In genomic region chr4:6665320-6665654, GRCh38 we compare ENCODE assay signal across 2 cellular contexts.
TF ChIP-seq lines count a peak whose summit lies in the region.

No MANE protein-coding gene starts in this region.

TF ChIP-seq in HEK293, 187 proteins besides CTCF, POLR2A, EP300 and RAD21:
- no peak for TF ChIP-seq ZNF302 (tag by site-specific recombination; IDR thresholded peaks at IDR 0.05; ENCODE audit: low read depth)
- 0 out of 2 replicates have a peak, but pooled peaks have one; percentile 59 for TF ChIP-seq ZNF18 (tag by site-specific recombination; IDR thresholded peaks at IDR 0.05)

TF ChIP-seq in GM12878, 131 proteins besides CTCF, POLR2A, EP300 and RAD21:
- TF ChIP-seq HDAC6 (IDR thresholded peaks at IDR 0.05; ENCODE audit: unreplicated experiment): no peak
- TF ChIP-seq IRF4 (IDR thresholded peaks at IDR 0.05; ENCODE audit: low read depth, low read length): no peak
- TF ChIP-seq ZBED1 (IDR thresholded peaks at IDR 0.05; ENCODE audit: borderline replicate concordance): no peak
- TF ChIP-seq NFIC (IDR thresholded peaks at IDR 0.05; ENCODE audit: low read depth, low read length): 0 out of 2 replicates have a peak, but pooled peaks have one; percentile 44
- no peak for TF ChIP-seq RUNX3 (IDR thresholded peaks at IDR 0.05; ENCODE audit: low read length)
- TF ChIP-seq SP1 (IDR thresholded peaks at IDR 0.05; ENCODE audit: low read depth, low read length): no peak
- TF ChIP-seq NRF1 (conservative IDR thresholded peaks at IDR 0.05; ENCODE audit: low read depth, low read length): no peak
- TF ChIP-seq NR2C1 (IDR thresholded peaks at IDR 0.05): no peak
- no peak for TF ChIP-seq RFX5 (IDR thresholded peaks at IDR 0.05; ENCODE audit: low read depth, low read length)
- no peak for TF ChIP-seq NFXL1 (IDR thresholded peaks at IDR 0.05; ENCODE audit: borderline replicate concordance)
- TF ChIP-seq, protein P1, sequence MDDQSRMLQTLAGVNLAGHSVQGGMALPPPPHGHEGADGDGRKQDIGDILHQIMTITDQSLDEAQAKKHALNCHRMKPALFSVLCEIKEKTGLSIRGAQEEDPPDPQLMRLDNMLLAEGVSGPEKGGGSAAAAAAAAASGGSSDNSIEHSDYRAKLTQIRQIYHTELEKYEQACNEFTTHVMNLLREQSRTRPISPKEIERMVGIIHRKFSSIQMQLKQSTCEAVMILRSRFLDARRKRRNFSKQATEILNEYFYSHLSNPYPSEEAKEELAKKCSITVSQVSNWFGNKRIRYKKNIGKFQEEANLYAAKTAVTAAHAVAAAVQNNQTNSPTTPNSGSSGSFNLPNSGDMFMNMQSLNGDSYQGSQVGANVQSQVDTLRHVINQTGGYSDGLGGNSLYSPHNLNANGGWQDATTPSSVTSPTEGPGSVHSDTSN (IDR thresholded peaks at IDR 0.05; ENCODE audit: insufficient replicate concordance, low read depth, low read length): peak; percentile 63
- TF ChIP-seq, protein P2, sequence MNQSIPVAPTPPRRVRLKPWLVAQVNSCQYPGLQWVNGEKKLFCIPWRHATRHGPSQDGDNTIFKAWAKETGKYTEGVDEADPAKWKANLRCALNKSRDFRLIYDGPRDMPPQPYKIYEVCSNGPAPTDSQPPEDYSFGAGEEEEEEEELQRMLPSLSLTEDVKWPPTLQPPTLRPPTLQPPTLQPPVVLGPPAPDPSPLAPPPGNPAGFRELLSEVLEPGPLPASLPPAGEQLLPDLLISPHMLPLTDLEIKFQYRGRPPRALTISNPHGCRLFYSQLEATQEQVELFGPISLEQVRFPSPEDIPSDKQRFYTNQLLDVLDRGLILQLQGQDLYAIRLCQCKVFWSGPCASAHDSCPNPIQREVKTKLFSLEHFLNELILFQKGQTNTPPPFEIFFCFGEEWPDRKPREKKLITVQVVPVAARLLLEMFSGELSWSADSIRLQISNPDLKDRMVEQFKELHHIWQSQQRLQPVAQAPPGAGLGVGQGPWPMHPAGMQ (IDR thresholded peaks at IDR 0.05; ENCODE audit: borderline replicate concordance): no peak
- no peak for TF ChIP-seq POLR2AphosphoS2 (IDR thresholded peaks at IDR 0.05; ENCODE audit: low read depth, low read length)
- no peak for TF ChIP-seq BRCA1 (IDR thresholded peaks at IDR 0.05; ENCODE audit: low read depth, low read length)
- TF ChIP-seq E2F8 (IDR thresholded peaks at IDR 0.05; ENCODE audit: low read depth, partially characterized antibody): no peak
- TF ChIP-seq, protein P3, sequence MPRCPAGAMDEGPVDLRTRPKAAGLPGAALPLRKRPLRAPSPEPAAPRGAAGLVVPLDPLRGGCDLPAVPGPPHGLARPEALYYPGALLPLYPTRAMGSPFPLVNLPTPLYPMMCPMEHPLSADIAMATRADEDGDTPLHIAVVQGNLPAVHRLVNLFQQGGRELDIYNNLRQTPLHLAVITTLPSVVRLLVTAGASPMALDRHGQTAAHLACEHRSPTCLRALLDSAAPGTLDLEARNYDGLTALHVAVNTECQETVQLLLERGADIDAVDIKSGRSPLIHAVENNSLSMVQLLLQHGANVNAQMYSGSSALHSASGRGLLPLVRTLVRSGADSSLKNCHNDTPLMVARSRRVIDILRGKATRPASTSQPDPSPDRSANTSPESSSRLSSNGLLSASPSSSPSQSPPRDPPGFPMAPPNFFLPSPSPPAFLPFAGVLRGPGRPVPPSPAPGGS (IDR thresholded peaks at IDR 0.05; ENCODE audit: borderline replicate concordance, insufficient read depth, low read depth, low read length, poor library complexity, severe bottlenecking): peak; percentile 69
